In genomic region chr16:84547539-84548058, GRCh38 we compare ENCODE assay signal across 1 cellular context.
A peak's percentile ranks its signal among the peaks of the same experiment; 100 is the strongest.
TF ChIP-seq lines count a peak whose summit lies in the region.

No MANE protein-coding gene starts in this region.

TF ChIP-seq in HEK293, 187 proteins besides CTCF, POLR2A, EP300 and RAD21 (continued from another document):
- TF ChIP-seq, protein P1, sequence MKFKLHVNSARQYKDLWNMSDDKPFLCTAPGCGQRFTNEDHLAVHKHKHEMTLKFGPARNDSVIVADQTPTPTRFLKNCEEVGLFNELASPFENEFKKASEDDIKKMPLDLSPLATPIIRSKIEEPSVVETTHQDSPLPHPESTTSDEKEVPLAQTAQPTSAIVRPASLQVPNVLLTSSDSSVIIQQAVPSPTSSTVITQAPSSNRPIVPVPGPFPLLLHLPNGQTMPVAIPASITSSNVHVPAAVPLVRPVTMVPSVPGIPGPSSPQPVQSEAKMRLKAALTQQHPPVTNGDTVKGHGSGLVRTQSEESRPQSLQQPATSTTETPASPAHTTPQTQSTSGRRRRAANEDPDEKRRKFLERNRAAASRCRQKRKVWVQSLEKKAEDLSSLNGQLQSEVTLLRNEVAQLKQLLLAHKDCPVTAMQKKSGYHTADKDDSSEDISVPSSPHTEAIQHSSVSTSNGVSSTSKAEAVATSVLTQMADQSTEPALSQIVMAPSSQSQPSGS (tag by site-specific recombination; IDR thresholded peaks at IDR 0.05; ENCODE audit: low read depth), result peak; percentile 71
- TF ChIP-seq, protein P2, sequence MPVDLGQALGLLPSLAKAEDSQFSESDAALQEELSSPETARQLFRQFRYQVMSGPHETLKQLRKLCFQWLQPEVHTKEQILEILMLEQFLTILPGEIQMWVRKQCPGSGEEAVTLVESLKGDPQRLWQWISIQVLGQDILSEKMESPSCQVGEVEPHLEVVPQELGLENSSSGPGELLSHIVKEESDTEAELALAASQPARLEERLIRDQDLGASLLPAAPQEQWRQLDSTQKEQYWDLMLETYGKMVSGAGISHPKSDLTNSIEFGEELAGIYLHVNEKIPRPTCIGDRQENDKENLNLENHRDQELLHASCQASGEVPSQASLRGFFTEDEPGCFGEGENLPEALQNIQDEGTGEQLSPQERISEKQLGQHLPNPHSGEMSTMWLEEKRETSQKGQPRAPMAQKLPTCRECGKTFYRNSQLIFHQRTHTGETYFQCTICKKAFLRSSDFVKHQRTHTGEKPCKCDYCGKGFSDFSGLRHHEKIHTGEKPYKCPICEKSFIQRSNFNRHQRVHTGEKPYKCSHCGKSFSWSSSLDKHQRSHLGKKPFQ (tag by site-specific recombination; IDR thresholded peaks at IDR 0.05), result 0 out of 2 replicates have a peak, but pooled peaks have one; percentile 16
- peak; percentile 76 for TF ChIP-seq ZFHX2 (tag by site-specific recombination; conservative IDR thresholded peaks at IDR 0.05)
- TF ChIP-seq SP3 (tag by site-specific recombination; IDR thresholded peaks at IDR 0.05), result no peak
- peak; percentile 56; the same call in 1 of the 2 replicates for TF ChIP-seq OSR2 (tag by site-specific recombination; IDR thresholded peaks at IDR 0.05)
- TF ChIP-seq ZNF76 (tag by site-specific recombination; IDR thresholded peaks at IDR 0.05; ENCODE audit: borderline replicate concordance, low read depth), result no peak
- TF ChIP-seq EGR2 (tag by site-specific recombination; IDR thresholded peaks at IDR 0.05; ENCODE audit: low read depth), result peak; percentile 56; the same call in 1 of the 2 replicates
- TF ChIP-seq ZNF335 (tag by site-specific recombination; conservative IDR thresholded peaks at IDR 0.05), result 0 out of 2 replicates have a peak, but pooled peaks have one; percentile 22
- TF ChIP-seq GLIS1 (tag by site-specific recombination; IDR thresholded peaks at IDR 0.05), result peak; percentile 87
- TF ChIP-seq IKZF3 (tag by site-specific recombination; IDR thresholded peaks at IDR 0.05), result no peak; the same call in 1 of the 2 replicates
